7 cellular contexts compared by ENCODE assay signal in the genomic region with DNA sequence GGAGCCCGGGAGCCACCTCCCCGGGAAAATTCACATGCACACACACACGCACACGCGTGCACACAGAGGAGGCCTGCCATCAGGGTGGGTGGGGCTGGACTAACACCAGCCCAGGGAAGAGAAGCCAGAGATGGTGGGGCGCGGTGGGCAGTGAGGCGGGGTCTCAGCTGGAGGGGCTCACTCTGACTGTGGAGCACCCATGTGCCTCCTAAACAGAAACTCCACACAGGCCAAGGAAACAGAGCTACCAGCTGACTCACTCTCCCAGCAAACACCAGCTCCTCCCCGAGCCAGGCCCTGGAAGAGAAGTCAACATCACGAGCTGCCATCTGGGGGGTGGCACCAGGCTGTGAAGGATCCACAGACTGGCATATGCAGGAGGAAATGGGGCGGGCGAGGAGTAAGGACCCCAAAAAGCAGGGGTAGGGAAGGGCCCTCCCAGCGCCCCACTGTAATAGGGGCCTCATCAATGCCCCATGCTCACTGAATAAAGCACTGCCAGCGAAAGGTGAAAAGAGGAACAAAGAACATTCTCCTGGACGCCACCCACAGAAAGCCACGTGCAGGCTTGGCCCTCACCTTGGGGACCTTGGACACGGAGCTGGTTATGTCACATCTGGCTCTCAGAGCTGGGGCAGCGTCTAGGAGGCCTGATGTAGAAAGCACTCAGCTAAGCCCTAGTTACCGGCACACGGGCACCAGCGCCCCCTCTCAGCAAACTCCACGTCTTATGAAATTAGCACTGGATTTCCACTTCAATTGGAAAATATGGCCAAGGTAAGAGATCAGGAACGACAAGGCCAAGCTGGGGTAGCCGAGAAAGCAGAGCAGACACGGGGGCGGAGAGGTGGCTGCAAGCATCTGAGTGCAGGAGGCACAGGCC. TPM values are rescaled to one million over a fixed set of nuclear protein-coding genes. Genes with fewer than 3 reads are reported as not detected.
DNase-seq lines count a peak whose midpoint lies in the region; ATAC-seq and TF ChIP-seq lines count a peak whose summit lies in the region.

No MANE protein-coding gene starts in this region.

- no peaks in the 10 kb centered on the region for H3K9me3 Mint-ChIP-seq in T-cell

- H3K36me3 ChIP-seq in adrenal gland (replicated peaks in 1 of 2) (no peaks in the 10 kb centered on the region), right atrium auricular region (no peaks in the 10 kb centered on the region)

- H3K4me1 Mint-ChIP-seq in T-cell: peaks cover 16 to 33% (median 18%) of the 10 kb centered on the region in 3 donors

- ATAC-seq in GM18505 (IDR thresholded peaks at IDR 0.05; ENCODE audit: unreplicated experiment) (peak; percentile 31), T-cell (replicated peaks in 1 of 4) (no peak)

- H3K27ac ChIP-seq in adrenal gland (peak overlapping the region; percentile 70 to 97 (median 95)), right atrium auricular region (peak overlapping the region; percentile 73 to 84)

- intact Hi-C loops in adrenal gland (cut with DNase I): no loop called here

- no peak overlapping the region for H3K27ac Mint-ChIP-seq in T-cell

- H3K36me3 Mint-ChIP-seq in T-cell: no peaks in the 10 kb centered on the region

- CTCF ChIA-PET in T-cell (lab: Charles Lee): no interaction called here

- peaks cover 46 to 63% of the 10 kb centered on the region in 2 donors for H3K4me1 ChIP-seq in adrenal gland (replicated peaks in 1 of 2)
- H3K4me1 ChIP-seq in right atrium auricular region: peaks cover 0 to 65% of the 10 kb centered on the region in 2 donors

- TF ChIP-seq POLR2A in GM18505 (IDR thresholded peaks at IDR 0.05; ENCODE audit: borderline replicate concordance, extremely low read depth, insufficient read depth, insufficient read length): no peak
- peak in 1 of 2 donors; percentile 59 for TF ChIP-seq POLR2A in adrenal gland (IDR thresholded peaks at IDR 0.05)

- no peaks in the 10 kb centered on the region for H3K27me3 Mint-ChIP-seq in T-cell

- TF ChIP-seq CTCF in adrenal gland (IDR thresholded peaks at IDR 0.05): peak in 2 of 6 experiments; percentile 6 to 33
- peak in 1 of 2 donors; percentile 22 for TF ChIP-seq CTCF in right atrium auricular region (IDR thresholded peaks at IDR 0.05)

- no peaks in the 10 kb centered on the region for H3K27me3 ChIP-seq in adrenal gland
- H3K27me3 ChIP-seq in right atrium auricular region: no peaks in the 10 kb centered on the region

- peak overlapping the region in 1 of 4 donors; percentile 22 for H3K4me3 ChIP-seq in adrenal gland
- peak overlapping the region in 1 of 2 donors; percentile 34 for H3K4me3 ChIP-seq in right atrium auricular region

- H3K9me3 ChIP-seq in adrenal gland (replicated peaks in 1 of 3) (no peaks in the 10 kb centered on the region), right atrium auricular region (no peaks in the 10 kb centered on the region)

- POLR2A ChIA-PET in T-cell (lab: Charles Lee): no interaction called here

- peak; percentile 85 for DNase-seq in HT1080 (ENCODE audit: low read depth)
- DNase-seq in adrenal gland: peak; percentile 78 to 92 (median 87)
- DNase-seq in right atrium auricular region (ENCODE audit: low spot score): no peak
- DNase-seq in putamen (ENCODE audit: low spot score): peak; percentile 94
- no peak for DNase-seq in NCI-H128 (lab: John Stamatoyannopoulos, UW; ENCODE audit: unreplicated experiment)
- DNase-seq in T-cell: no peak

- 31 to 36% (median 33%) methylated on average over 18 to 26 of the region's 26 CpGs for WGBS in adrenal gland, 4 donors

- H3K4me3 Mint-ChIP-seq in T-cell: no peak overlapping the region

RNA-seq across cellular contexts. Expression of a gene that starts 8.4 kb away (rescaled TPM):
- total RNA-seq in HT1080 (2014; rRNA removed; shearing (Covaris generic)): 57.7 and 80.0 TPM in 2 replicates
- 36.7 and 39.1 TPM in 2 replicates for polyA plus RNA-seq in HT1080 (2015; cell fraction: cytosol; rRNA removed)
- polyA plus RNA-seq in HT1080 (2015; cell fraction: nucleus; rRNA removed): 100 and 119 TPM in 2 replicates
- total RNA-seq in adrenal gland: 10 to 100 TPM; 36.8 to 72.9 (median 62.0) TPM
- polyA plus RNA-seq in adrenal gland: 100 to 1,000 TPM in 2 of 3 donors, 10 to 100 TPM in 1; 16.3 to 217 (median 117) TPM
- 10 to 100 TPM; 21.9 to 43.5 TPM for total RNA-seq in right atrium auricular region
- 100 to 1,000 TPM in 2 of 5 donors, 10 to 100 TPM in 3; 72.7 to 128 (median 83.7) TPM for total RNA-seq in T-cell

RNA-seq across cellular contexts. Expression of a gene that starts 43.0 kb away (rescaled TPM):
- 2.1 and 2.8 TPM in 2 replicates for total RNA-seq in HT1080 (2014; rRNA removed; shearing (Covaris generic))
- 0.38 and 0.51 TPM in 2 replicates for polyA plus RNA-seq in HT1080 (2015; cell fraction: cytosol; rRNA removed)
- 3.2 and 6.2 TPM in 2 replicates for polyA plus RNA-seq in HT1080 (2015; cell fraction: nucleus; rRNA removed)
- total RNA-seq in adrenal gland (10 to 100 TPM in 6 of 8 donors, 1 to 10 TPM in 2; 6.9 to 39.1 (median 18.2) TPM), right atrium auricular region (100 to 1,000 TPM; 113 to 158 TPM), T-cell (1 to 10 TPM; 2.4 to 5.7 (median 3.5) TPM)
- 10 to 100 TPM in 2 of 3 donors, 1 to 10 TPM in 1; 5.6 to 20.1 (median 16.7) TPM for polyA plus RNA-seq in adrenal gland

Comparison
In these comparisons a context has a peak if more than half of its experiments do, and no peak if none do; other contexts are left out.
1. DNase-seq: peak in HT1080 (single experiment), adrenal gland (7 of 7) and putamen (single experiment); none in right atrium auricular region (single experiment), NCI-H128 (single experiment) and T-cell (0 of 34).